19 cellular contexts compared by ENCODE assay signal in the genomic region with DNA sequence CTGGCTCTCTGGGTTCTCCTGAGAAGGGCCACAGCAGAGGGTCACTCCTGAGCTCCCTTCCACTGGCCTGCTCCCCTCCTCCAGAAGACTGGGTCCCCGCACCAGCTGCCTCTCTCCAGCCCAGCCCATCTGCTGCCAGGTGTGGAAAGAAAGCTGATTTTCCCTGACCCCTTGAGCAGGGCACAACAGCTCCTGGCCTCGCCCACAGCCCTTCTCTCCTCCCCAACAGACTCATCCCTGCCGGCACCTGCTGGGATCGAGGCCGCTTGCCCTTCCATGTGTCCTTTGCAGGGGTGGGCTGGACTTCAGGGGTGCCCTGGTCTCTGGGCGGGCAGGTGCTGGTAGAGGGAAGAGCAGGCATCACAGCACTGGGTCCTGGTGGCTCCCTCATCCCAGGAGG. TPM values are rescaled to one million over a fixed set of nuclear protein-coding genes. Genes with fewer than 3 reads are reported as not detected.
DNase-seq lines count a peak whose midpoint lies in the region; ATAC-seq, FAIRE-seq and TF ChIP-seq lines count a peak whose summit lies in the region.
"Had no signal": no experiment of that assay in that cellular context is flagged by ENCODE, and none has a peak within 500 bp of the region (broad histone marks: within the 10 kb centered on the region; RNA-seq: fewer than 3 reads in every experiment).

No MANE protein-coding gene starts in this region.

- CTCF ChIA-PET in RWPE1 (lab: Yijun Ruan, JAX): interaction anchor here (0.5 to 1.1 kb wide), 3 partner anchors 26 to 119 kb away, joined by 3 read pairs; no protein-coding TSS in a partner anchor

- no peak overlapping the region for H3K4me3 ChIP-seq in BLaER1 treated with 17β-estradiol and CSF1 and Interleukin-3, amounts not matched to agents 10 nM and 100 nM
- no peak overlapping the region for H3K4me3 ChIP-seq in lower lobe of right lung
- H3K4me3 ChIP-seq: GM23338 had no signal

- no peaks in the 10 kb centered on the region for H3K9me3 Mint-ChIP-seq in activated T-cell treated with anti-CD3 and anti-CD28 coated beads, Interleukin-2, amount 50 U/mL, for 24 hours
- no peaks in the 10 kb centered on the region for H3K9me3 Mint-ChIP-seq in activated T-cell treated with anti-CD3 and anti-CD28 coated beads, Interleukin-2, amount 50 U/mL, for 72 hours
- H3K9me3 Mint-ChIP-seq: CD4-positive, alpha-beta memory T cell; GM23338 had no signal

- H3K9me3 ChIP-seq in BLaER1 treated with 17β-estradiol and CSF1 and Interleukin-3, amounts not matched to agents 10 nM and 100 nM (replicated peaks in 1 of 11): no peaks in the 10 kb centered on the region
- no peaks in the 10 kb centered on the region for H3K9me3 ChIP-seq in lower lobe of right lung

- peaks cover 4 to 65% (median 22%) of the 10 kb centered on the region in 11 experiments; a peak in 18 of 22 replicates for H4K20me1 ChIP-seq in BLaER1 treated with 17β-estradiol and CSF1 and Interleukin-3, amounts not matched to agents 10 nM and 100 nM

- H3K4me1 Mint-ChIP-seq in activated T-cell treated with anti-CD3 and anti-CD28 coated beads, Interleukin-2, amount 50 U/mL, for 24 hours (ENCODE audit: low read depth): peaks cover 6% of the 10 kb centered on the region
- no peaks in the 10 kb centered on the region for H3K4me1 Mint-ChIP-seq in activated T-cell treated with anti-CD3 and anti-CD28 coated beads, Interleukin-2, amount 50 U/mL, for 72 hours (ENCODE audit: low read depth)

- no peak for DNase-seq in activated T-cell treated with anti-CD3 and anti-CD28 coated beads, Interleukin-2, amount 50 U/mL, for 24 hours
- DNase-seq in activated T-cell treated with anti-CD3 and anti-CD28 coated beads, Interleukin-2, amount 50 U/mL, for 72 hours: no peak
- no peak for DNase-seq in RWPE1 (ENCODE audit: low spot score)
- peak; percentile 32 for DNase-seq in lower lobe of right lung
- no peak for DNase-seq in RCC 7860 (ENCODE audit: low spot score)
- DNase-seq in COR-L47 (lab: John Stamatoyannopoulos, UW): no peak
- no peak for DNase-seq in SHP77 treated with DMSO at 0.1 percent for 48 hours (lab: John Stamatoyannopoulos, UW)
- DNase-seq: ACHN; CD4-positive, alpha-beta memory T cell; DMS53; GF-D8; H7 had no signal

- H3K4me3 Mint-ChIP-seq in activated T-cell treated with anti-CD3 and anti-CD28 coated beads, Interleukin-2, amount 50 U/mL, for 24 hours: no peak overlapping the region
- H3K4me3 Mint-ChIP-seq in activated T-cell treated with anti-CD3 and anti-CD28 coated beads, Interleukin-2, amount 50 U/mL, for 72 hours: no peak overlapping the region
- H3K4me3 Mint-ChIP-seq: CD4-positive, alpha-beta memory T cell; GM23338 had no signal

- intact Hi-C loops in lower lobe of right lung (cut with DNase I): no loop called here

- H3K27ac ChIP-seq in BLaER1 treated with 17β-estradiol and CSF1 and Interleukin-3, amounts not matched to agents 10 nM and 100 nM: peak overlapping the region in 7 of 11 experiments; percentile 12 to 83 (median 51); a peak in 8 of 22 replicates
- H3K27ac ChIP-seq in RWPE1 (peak overlapping the region; percentile 11), lower lobe of right lung (no peak overlapping the region)
- H3K27ac ChIP-seq: C4-2B had no signal

- H3K9ac ChIP-seq in BLaER1 treated with 17β-estradiol and CSF1 and Interleukin-3, amounts not matched to agents 10 nM and 100 nM: peak overlapping the region in 8 of 11 experiments; percentile 15 to 72 (median 31); a peak in 7 of 22 replicates

- TF ChIP-seq CTCF in RWPE1 (conservative IDR thresholded peaks at IDR 0.05; ENCODE audit: low read depth) (no peak), lower lobe of right lung (IDR thresholded peaks at IDR 0.05) (no peak)

- ATAC-seq in activated T-cell treated with anti-CD3 and anti-CD28 coated beads, Interleukin-2, amount 50 U/mL, for 72 hours (replicated peaks in 1 of 2): no peak
- no peak for ATAC-seq in lower lobe of right lung
- ATAC-seq: GM23338, HepG2 had no signal

- H3K36me3 Mint-ChIP-seq in activated T-cell treated with anti-CD3 and anti-CD28 coated beads, Interleukin-2, amount 50 U/mL, for 24 hours (ENCODE audit: low read depth): peaks cover 25% of the 10 kb centered on the region
- no peaks in the 10 kb centered on the region for H3K36me3 Mint-ChIP-seq in activated T-cell treated with anti-CD3 and anti-CD28 coated beads, Interleukin-2, amount 50 U/mL, for 72 hours (ENCODE audit: insufficient read depth in 2 of 2)

- peaks cover 20 to 74% (median 48%) of the 10 kb centered on the region in 11 experiments for H3K36me3 ChIP-seq in BLaER1 treated with 17β-estradiol and CSF1 and Interleukin-3, amounts not matched to agents 10 nM and 100 nM
- H3K36me3 ChIP-seq in lower lobe of right lung: peaks cover 60% of the 10 kb centered on the region

- no peaks in the 10 kb centered on the region for H3K27me3 ChIP-seq in BLaER1 treated with 17β-estradiol and CSF1 and Interleukin-3, amounts not matched to agents 10 nM and 100 nM
- no peaks in the 10 kb centered on the region for H3K27me3 ChIP-seq in lower lobe of right lung (ENCODE audit: low read depth)

- peaks cover 33 to 91% (median 83%) of the 10 kb centered on the region in 10 experiments for H3K4me1 ChIP-seq in BLaER1 treated with 17β-estradiol and CSF1 and Interleukin-3, amounts not matched to agents 10 nM and 100 nM
- peaks cover 10% of the 10 kb centered on the region for H3K4me1 ChIP-seq in lower lobe of right lung

- H3K27me3 Mint-ChIP-seq in activated T-cell treated with anti-CD3 and anti-CD28 coated beads, Interleukin-2, amount 50 U/mL, for 24 hours: no peaks in the 10 kb centered on the region
- no peaks in the 10 kb centered on the region for H3K27me3 Mint-ChIP-seq in activated T-cell treated with anti-CD3 and anti-CD28 coated beads, Interleukin-2, amount 50 U/mL, for 72 hours (ENCODE audit: low read depth)
- H3K27me3 Mint-ChIP-seq: CD4-positive, alpha-beta memory T cell had no signal

- FAIRE-seq in RCC 7860 (lab: Jason Lieb, UNC): no peak
- FAIRE-seq: D721Med, GM19239, HepG2, HTR-8/SVneo had no signal

- POLR2A ChIA-PET in RWPE1 (lab: Yijun Ruan, JAX; ENCODE audit: low non-redundant PET): no interaction called here

- peak overlapping the region; percentile 11 for H3K27ac Mint-ChIP-seq in activated T-cell treated with anti-CD3 and anti-CD28 coated beads, Interleukin-2, amount 50 U/mL, for 24 hours
- H3K27ac Mint-ChIP-seq in activated T-cell treated with anti-CD3 and anti-CD28 coated beads, Interleukin-2, amount 50 U/mL, for 72 hours: no peak overlapping the region
- H3K27ac Mint-ChIP-seq: CD4-positive, alpha-beta memory T cell; GM23338 had no signal

- peak overlapping the region in 8 of 11 experiments; percentile 26 to 97 (median 90); a peak in 15 of 22 replicates for H3K4me2 ChIP-seq in BLaER1 treated with 17β-estradiol and CSF1 and Interleukin-3, amounts not matched to agents 10 nM and 100 nM
- H3K4me2 ChIP-seq: GM23338 had no signal

RNA-seq across cellular contexts. Expression of gene SMIM5, which starts 4.8 kb away (rescaled TPM):
- total RNA-seq in activated T-cell treated with anti-CD3 and anti-CD28 coated beads, Interleukin-2, amount 50 U/mL, for 72 hours: 1 to 10 TPM; 1.4 to 2.4 TPM
- total RNA-seq in lower lobe of right lung: 2.7 TPM
- total RNA-seq: CD4-positive, alpha-beta memory T cell; GM23338; H7; HepG2 had no signal

RNA-seq across cellular contexts. Expression of gene RECQL5, which starts 38.5 kb away (rescaled TPM):
- 10 to 100 TPM; 50.7 to 58.5 TPM for total RNA-seq in activated T-cell treated with anti-CD3 and anti-CD28 coated beads, Interleukin-2, amount 50 U/mL, for 72 hours
- total RNA-seq in lower lobe of right lung: 39.4 TPM

RNA-seq across cellular contexts. Expression of gene SAP30BP, which starts 38.7 kb away (rescaled TPM):
- total RNA-seq in activated T-cell treated with anti-CD3 and anti-CD28 coated beads, Interleukin-2, amount 50 U/mL, for 72 hours: 100 to 1,000 TPM in 1 of 2 donors, 10 to 100 TPM in 1; 97.0 to 112 TPM
- total RNA-seq in lower lobe of right lung: 73.0 TPM

RNA-seq across cellular contexts. Expression of gene MYO15B, which starts 40.8 kb away (rescaled TPM):
- 100 to 1,000 TPM; 102 to 121 TPM for total RNA-seq in activated T-cell treated with anti-CD3 and anti-CD28 coated beads, Interleukin-2, amount 50 U/mL, for 72 hours
- total RNA-seq in lower lobe of right lung: 181 TPM
